Comparison of ENCODE assay signal across 8 cellular contexts in the genomic region with DNA sequence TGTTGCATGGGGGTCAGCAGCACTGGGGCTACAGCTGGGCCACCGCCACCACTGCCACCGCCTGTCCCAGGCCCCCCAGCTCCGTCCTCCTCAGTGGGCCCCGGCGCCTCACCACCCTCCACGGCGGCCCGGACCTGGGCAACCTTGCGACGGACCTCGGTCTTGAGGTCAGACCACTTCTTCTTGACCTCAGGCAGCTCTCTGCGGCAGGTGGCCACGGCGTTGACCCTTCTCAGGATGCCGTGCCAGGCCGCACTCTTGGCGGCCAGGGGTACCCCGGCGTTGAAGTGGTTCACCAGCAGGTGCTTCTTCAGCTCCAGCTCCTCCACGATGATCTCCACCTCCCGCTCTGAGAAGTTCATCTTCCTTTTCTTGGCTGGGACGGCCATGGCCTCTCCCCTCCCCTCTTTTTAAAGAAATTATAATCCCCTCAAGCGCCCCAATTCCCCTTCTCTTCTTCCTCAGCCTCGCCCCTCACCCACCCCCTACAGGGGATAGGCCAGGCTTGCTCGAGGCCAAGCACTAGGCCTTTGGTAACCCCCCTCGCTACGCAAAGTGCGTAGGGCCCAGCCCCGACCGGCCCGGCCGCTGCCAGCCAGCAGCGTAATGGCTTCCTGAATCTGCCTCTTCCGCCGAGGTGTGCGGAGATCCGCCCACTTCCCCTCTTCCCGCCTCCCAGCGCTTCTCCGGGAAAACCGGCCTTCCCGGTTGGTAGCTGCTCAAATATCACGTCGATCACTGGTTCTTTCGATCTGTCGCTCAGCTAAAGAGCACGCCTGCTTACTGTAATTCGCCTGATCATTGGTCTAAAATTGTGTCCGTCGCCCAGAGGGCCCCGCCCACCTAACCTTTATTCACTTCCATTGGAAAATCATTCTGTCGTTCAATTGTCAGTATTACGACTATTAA. TPM values are rescaled to one million over a fixed set of nuclear protein-coding genes. Genes with fewer than 3 reads are reported as not detected.
A peak's percentile ranks its signal among the peaks of the same experiment; 100 is the strongest.
DNase-seq lines count a peak whose midpoint lies in the region; ATAC-seq and TF ChIP-seq lines count a peak whose summit lies in the region.

A gene with protein sequence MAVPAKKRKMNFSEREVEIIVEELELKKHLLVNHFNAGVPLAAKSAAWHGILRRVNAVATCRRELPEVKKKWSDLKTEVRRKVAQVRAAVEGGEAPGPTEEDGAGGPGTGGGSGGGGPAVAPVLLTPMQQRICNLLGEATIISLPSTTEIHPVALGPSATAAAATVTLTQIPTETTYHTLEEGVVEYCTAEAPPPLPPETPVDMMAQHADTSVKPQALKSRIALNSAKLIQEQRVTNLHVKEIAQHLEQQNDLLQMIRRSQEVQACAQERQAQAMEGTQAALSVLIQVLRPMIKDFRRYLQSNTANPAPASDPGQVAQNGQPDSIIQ (minus strand): TSS at position 608 of the 909 bp plus-strand sequence. CDS start 219 bp downstream, at position 389.

- H3K36me3 Mint-ChIP-seq in activated CD4-positive, alpha-beta memory T cell treated with anti-CD3 and anti-CD28 coated beads, Interleukin-2, amount 10 ng/mL, durations not matched to agents 7 days and 5 days (ENCODE audit: low read depth) = peaks cover 32% of the 10 kb centered on the region

- H3K27me3 Mint-ChIP-seq in activated CD4-positive, alpha-beta memory T cell treated with anti-CD3 and anti-CD28 coated beads, Interleukin-2, amount 10 ng/mL, durations not matched to agents 7 days and 5 days = no peaks in the 10 kb centered on the region

- H3K4me3 ChIP-seq in lower leg skin (ENCODE audit: low read depth, poor library complexity, severe bottlenecking) = peak within 1 kb of the TSS; percentile 69

- peaks cover 55% of the 10 kb centered on the region for H3K4me1 Mint-ChIP-seq in activated CD4-positive, alpha-beta memory T cell treated with anti-CD3 and anti-CD28 coated beads, Interleukin-2, amount 10 ng/mL, durations not matched to agents 7 days and 5 days

- peak within 1 kb of the TSS; percentile 97 for H3K4me3 Mint-ChIP-seq in activated CD4-positive, alpha-beta memory T cell treated with anti-CD3 and anti-CD28 coated beads, Interleukin-2, amount 10 ng/mL, durations not matched to agents 7 days and 5 days

- no peak for TF ChIP-seq CTCF in lower leg skin (IDR thresholded peaks at IDR 0.05)

- POLR2A ChIA-PET in activated CD4-positive, alpha-beta memory T cell treated with anti-CD3 and anti-CD28 coated beads, Interleukin-2, amount 10 ng/mL, durations not matched to agents 7 days and 5 days (lab: Charles Lee) = interaction anchor here (0.6 to 3.7 kb wide), 30 partner anchors 9 to 511 kb away, joined by 3 to 31 read pairs (median 4); a partner anchor contains a TSS

- peak; percentile 59 for ATAC-seq in GM19438 (IDR thresholded peaks at IDR 0.05; ENCODE audit: low read depth, unreplicated experiment)
- peak; percentile 52 for ATAC-seq in HG03575 (IDR thresholded peaks at IDR 0.05; ENCODE audit: extremely low read depth, insufficient number of reproducible peaks, low FRiP score, unreplicated experiment)

- WGBS in lower leg skin, 2 donors = 29 to 34% methylated on average over 46 to 53 of the region's 53 CpGs

- no peak for TF ChIP-seq POLR2A in lower leg skin (IDR thresholded peaks at IDR 0.05)

- H3K27ac Mint-ChIP-seq in activated CD4-positive, alpha-beta memory T cell treated with anti-CD3 and anti-CD28 coated beads, Interleukin-2, amount 10 ng/mL, durations not matched to agents 7 days and 5 days = peak within 1 kb of the TSS; percentile 74

- peak; percentile 99 for DNase-seq in CD1c-positive myeloid dendritic cell (ENCODE audit: extremely low spot score)
- DNase-seq in NCI-H82 treated with DMSO at 0.1 percent for 48 hours (lab: John Stamatoyannopoulos, UW; ENCODE audit: unreplicated experiment) = peak; percentile 98
- DNase-seq in activated CD4-positive, alpha-beta memory T cell treated with anti-CD3 and anti-CD28 coated beads, Interleukin-2, amount 10 ng/mL, durations not matched to agents 7 days and 5 days = peak; percentile 98
- peak; percentile 98 for DNase-seq in ecto neural progenitor cell (ENCODE audit: low spot score)
- DNase-seq in lower leg skin (ENCODE audit: low spot score in 2 of 2) = peak; percentile 99
- DNase-seq in stimulated activated CD4-positive, alpha-beta T cell treated with anti-CD3 and anti-CD28 coated beads, Interleukin-4, amount 100 ng/mL, for 48 hours (ENCODE audit: low read depth in 2 of 2) = peak; percentile 90 to 93

- no peaks in the 10 kb centered on the region for H3K9me3 Mint-ChIP-seq in activated CD4-positive, alpha-beta memory T cell treated with anti-CD3 and anti-CD28 coated beads, Interleukin-2, amount 10 ng/mL, durations not matched to agents 7 days and 5 days

- intact Hi-C loops in lower leg skin (cut with DNase I; ENCODE audit: low total_unique reads) = no loop called here

- CTCF ChIA-PET in activated CD4-positive, alpha-beta memory T cell treated with anti-CD3 and anti-CD28 coated beads, Interleukin-2, amount 10 ng/mL, durations not matched to agents 7 days and 5 days (lab: Charles Lee) = interaction anchor here (1.0 to 4.2 kb wide), 8 partner anchors 18 to 124 kb away, joined by 3 to 28 read pairs (median 4); no protein-coding TSS in a partner anchor

RNA-seq across cellular contexts. Expression of the gene that starts here (rescaled TPM):
- total RNA-seq in activated CD4-positive, alpha-beta memory T cell treated with anti-CD3 and anti-CD28 coated beads, Interleukin-2, amount 10 ng/mL, durations not matched to agents 7 days and 5 days = 10 to 100 TPM; 12.0 to 14.1 TPM
- 10 to 100 TPM in 1 of 4 donors, 1 to 10 TPM in 3; 8.6 to 10.8 (median 9.6) TPM for total RNA-seq in lower leg skin

Comparison
In these comparisons a context has a peak if more than half of its experiments do, and no peak if none do; other contexts are left out.
1. Peak in every context shown above with its lines: DNase-seq, ATAC-seq and H3K4me3 ChIP-seq.